1 cellular context compared by ENCODE assay signal in the genomic region with DNA sequence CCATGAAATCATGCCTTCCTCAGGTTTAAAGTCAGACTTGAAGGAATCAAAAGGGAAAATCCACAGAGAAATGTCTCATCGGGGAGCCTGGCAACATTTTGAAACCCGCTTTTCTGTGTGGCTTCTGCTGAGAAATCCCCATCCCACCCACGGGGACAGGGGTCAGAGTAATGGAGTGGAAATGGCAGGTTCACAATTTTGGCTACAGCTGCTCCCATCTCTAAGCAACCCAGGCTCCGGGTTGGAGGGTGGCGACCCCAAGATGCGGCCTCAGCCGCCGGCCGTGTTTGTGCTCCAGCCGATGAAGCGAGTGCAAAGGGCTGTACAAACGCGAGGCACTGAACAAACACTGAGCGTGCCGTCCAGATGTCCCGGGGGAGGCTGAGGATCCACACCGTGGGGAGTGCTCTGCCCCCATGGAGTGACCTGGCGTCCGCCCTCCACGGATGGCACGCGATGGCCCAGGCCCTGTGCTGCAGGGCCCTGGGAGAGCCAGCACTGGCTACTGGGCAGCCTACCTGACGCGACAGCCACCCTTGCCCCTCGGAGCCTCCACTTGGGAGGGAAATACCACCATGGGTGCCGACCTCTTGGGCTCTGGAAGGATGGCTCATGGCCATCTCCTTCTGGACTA.
TF ChIP-seq lines count a peak whose summit lies in the region.

No MANE protein-coding gene starts in this region.

TF ChIP-seq in HepG2, 621 proteins besides CTCF, POLR2A, EP300 and RAD21 (continued from another document and continues in another):
- TF ChIP-seq, protein P1, sequence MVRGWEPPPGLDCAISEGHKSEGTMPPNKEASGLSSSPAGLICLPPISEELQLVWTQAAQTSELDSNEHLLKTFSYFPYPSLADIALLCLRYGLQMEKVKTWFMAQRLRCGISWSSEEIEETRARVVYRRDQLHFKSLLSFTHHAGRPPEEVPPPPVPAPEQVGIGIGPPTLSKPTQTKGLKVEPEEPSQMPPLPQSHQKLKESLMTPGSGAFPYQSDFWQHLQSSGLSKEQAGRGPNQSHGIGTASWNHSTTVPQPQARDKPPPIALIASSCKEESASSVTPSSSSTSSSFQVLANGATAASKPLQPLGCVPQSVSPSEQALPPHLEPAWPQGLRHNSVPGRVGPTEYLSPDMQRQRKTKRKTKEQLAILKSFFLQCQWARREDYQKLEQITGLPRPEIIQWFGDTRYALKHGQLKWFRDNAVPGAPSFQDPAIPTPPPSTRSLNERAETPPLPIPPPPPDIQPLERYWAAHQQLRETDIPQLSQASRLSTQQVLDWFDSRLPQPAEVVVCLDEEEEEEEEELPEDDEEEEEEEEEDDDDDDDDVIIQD (CRISPR knock-in tag; IDR thresholded peaks at IDR 0.05; ENCODE audit: low read depth): no peak
- TF ChIP-seq, protein P2, sequence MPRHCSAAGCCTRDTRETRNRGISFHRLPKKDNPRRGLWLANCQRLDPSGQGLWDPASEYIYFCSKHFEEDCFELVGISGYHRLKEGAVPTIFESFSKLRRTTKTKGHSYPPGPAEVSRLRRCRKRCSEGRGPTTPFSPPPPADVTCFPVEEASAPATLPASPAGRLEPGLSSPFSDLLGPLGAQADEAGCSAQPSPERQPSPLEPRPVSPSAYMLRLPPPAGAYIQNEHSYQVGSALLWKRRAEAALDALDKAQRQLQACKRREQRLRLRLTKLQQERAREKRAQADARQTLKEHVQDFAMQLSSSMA (CRISPR knock-in tag; IDR thresholded peaks at IDR 0.05): 0 out of 2 replicates have a peak, but pooled peaks have one; percentile 65
- TF ChIP-seq ZNF790 (CRISPR knock-in tag; IDR thresholded peaks at IDR 0.05; ENCODE audit: borderline replicate concordance): no peak
- TF ChIP-seq, protein P3, sequence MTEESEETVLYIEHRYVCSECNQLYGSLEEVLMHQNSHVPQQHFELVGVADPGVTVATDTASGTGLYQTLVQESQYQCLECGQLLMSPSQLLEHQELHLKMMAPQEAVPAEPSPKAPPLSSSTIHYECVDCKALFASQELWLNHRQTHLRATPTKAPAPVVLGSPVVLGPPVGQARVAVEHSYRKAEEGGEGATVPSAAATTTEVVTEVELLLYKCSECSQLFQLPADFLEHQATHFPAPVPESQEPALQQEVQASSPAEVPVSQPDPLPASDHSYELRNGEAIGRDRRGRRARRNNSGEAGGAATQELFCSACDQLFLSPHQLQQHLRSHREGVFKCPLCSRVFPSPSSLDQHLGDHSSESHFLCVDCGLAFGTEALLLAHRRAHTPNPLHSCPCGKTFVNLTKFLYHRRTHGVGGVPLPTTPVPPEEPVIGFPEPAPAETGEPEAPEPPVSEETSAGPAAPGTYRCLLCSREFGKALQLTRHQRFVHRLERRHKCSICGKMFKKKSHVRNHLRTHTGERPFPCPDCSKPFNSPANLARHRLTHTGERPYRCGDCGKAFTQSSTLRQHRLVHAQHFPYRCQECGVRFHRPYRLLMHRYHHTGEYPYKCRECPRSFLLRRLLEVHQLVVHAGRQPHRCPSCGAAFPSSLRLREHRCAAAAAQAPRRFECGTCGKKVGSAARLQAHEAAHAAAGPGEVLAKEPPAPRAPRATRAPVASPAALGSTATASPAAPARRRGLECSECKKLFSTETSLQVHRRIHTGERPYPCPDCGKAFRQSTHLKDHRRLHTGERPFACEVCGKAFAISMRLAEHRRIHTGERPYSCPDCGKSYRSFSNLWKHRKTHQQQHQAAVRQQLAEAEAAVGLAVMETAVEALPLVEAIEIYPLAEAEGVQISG (CRISPR knock-in tag; IDR thresholded peaks at IDR 0.05): peak; percentile 52; the same call in 1 of the 2 replicates
- TF ChIP-seq ZNF180 (CRISPR knock-in tag; IDR thresholded peaks at IDR 0.05; ENCODE audit: borderline replicate concordance, low read depth): no peak
- no peak; the same call in 1 of the 2 replicates for TF ChIP-seq PHF8 (CRISPR knock-in tag; IDR thresholded peaks at IDR 0.05)
- no peak for TF ChIP-seq ZNF264 (CRISPR knock-in tag; IDR thresholded peaks at IDR 0.05)
- no peak for TF ChIP-seq CBFB (CRISPR knock-in tag; IDR thresholded peaks at IDR 0.05)
- no peak for TF ChIP-seq ZNF549 (CRISPR knock-in tag; IDR thresholded peaks at IDR 0.05)
- TF ChIP-seq, protein P4, sequence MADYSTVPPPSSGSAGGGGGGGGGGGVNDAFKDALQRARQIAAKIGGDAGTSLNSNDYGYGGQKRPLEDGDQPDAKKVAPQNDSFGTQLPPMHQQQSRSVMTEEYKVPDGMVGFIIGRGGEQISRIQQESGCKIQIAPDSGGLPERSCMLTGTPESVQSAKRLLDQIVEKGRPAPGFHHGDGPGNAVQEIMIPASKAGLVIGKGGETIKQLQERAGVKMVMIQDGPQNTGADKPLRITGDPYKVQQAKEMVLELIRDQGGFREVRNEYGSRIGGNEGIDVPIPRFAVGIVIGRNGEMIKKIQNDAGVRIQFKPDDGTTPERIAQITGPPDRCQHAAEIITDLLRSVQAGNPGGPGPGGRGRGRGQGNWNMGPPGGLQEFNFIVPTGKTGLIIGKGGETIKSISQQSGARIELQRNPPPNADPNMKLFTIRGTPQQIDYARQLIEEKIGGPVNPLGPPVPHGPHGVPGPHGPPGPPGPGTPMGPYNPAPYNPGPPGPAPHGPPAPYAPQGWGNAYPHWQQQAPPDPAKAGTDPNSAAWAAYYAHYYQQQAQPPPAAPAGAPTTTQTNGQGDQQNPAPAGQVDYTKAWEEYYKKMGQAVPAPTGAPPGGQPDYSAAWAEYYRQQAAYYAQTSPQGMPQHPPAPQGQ (CRISPR knock-in tag; IDR thresholded peaks at IDR 0.05; ENCODE audit: borderline replicate concordance): no peak
- no peak for TF ChIP-seq RBM22 (optimal IDR thresholded peaks at IDR 0.05; ENCODE audit: low read length)
- TF ChIP-seq, protein P5, sequence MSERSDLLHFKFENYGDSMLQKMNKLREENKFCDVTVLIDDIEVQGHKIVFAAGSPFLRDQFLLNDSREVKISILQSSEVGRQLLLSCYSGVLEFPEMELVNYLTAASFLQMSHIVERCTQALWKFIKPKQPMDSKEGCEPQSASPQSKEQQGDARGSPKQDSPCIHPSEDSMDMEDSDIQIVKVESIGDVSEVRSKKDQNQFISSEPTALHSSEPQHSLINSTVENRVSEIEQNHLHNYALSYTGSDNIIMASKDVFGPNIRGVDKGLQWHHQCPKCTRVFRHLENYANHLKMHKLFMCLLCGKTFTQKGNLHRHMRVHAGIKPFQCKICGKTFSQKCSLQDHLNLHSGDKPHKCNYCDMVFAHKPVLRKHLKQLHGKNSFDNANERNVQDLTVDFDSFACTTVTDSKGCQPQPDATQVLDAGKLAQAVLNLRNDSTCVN (CRISPR knock-in tag; IDR thresholded peaks at IDR 0.05; ENCODE audit: borderline replicate concordance): no peak
- TF ChIP-seq FOXA3 (CRISPR knock-in tag; IDR thresholded peaks at IDR 0.05): peak; percentile 69
- no peak for TF ChIP-seq ZNF775 (CRISPR knock-in tag; IDR thresholded peaks at IDR 0.05; ENCODE audit: borderline replicate concordance)
- TF ChIP-seq ZSCAN31 (CRISPR knock-in tag; IDR thresholded peaks at IDR 0.05; ENCODE audit: low read depth): 0 out of 2 replicates have a peak, but pooled peaks have one; percentile 41
- TF ChIP-seq, protein P6, sequence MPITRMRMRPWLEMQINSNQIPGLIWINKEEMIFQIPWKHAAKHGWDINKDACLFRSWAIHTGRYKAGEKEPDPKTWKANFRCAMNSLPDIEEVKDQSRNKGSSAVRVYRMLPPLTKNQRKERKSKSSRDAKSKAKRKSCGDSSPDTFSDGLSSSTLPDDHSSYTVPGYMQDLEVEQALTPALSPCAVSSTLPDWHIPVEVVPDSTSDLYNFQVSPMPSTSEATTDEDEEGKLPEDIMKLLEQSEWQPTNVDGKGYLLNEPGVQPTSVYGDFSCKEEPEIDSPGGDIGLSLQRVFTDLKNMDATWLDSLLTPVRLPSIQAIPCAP (CRISPR knock-in tag; IDR thresholded peaks at IDR 0.05; ENCODE audit: low read depth): no peak
- no peak for TF ChIP-seq RFX1 (IDR thresholded peaks at IDR 0.05)
- no peak for TF ChIP-seq ZSCAN30 (CRISPR knock-in tag; IDR thresholded peaks at IDR 0.05)
- TF ChIP-seq ZNF816 (CRISPR knock-in tag; IDR thresholded peaks at IDR 0.05; ENCODE audit: borderline replicate concordance): no peak
- TF ChIP-seq MAFK (conservative IDR thresholded peaks at IDR 0.05 in 1 of 2, IDR thresholded peaks at IDR 0.05 in 1 of 2; ENCODE audit: low read length in 2 of 2): no peak
- TF ChIP-seq KLF6 (CRISPR knock-in tag; IDR thresholded peaks at IDR 0.05): no peak
- TF ChIP-seq CCDC6 (CRISPR knock-in tag; IDR thresholded peaks at IDR 0.05): no peak
- no peak for TF ChIP-seq ZNF274 (CRISPR knock-in tag; IDR thresholded peaks at IDR 0.05)
- TF ChIP-seq, protein P7, sequence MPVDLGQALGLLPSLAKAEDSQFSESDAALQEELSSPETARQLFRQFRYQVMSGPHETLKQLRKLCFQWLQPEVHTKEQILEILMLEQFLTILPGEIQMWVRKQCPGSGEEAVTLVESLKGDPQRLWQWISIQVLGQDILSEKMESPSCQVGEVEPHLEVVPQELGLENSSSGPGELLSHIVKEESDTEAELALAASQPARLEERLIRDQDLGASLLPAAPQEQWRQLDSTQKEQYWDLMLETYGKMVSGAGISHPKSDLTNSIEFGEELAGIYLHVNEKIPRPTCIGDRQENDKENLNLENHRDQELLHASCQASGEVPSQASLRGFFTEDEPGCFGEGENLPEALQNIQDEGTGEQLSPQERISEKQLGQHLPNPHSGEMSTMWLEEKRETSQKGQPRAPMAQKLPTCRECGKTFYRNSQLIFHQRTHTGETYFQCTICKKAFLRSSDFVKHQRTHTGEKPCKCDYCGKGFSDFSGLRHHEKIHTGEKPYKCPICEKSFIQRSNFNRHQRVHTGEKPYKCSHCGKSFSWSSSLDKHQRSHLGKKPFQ (CRISPR knock-in tag; IDR thresholded peaks at IDR 0.05; ENCODE audit: insufficient replicate concordance): no peak
- TF ChIP-seq TMF1 (CRISPR knock-in tag; IDR thresholded peaks at IDR 0.05; ENCODE audit: low read depth): no peak
- no peak for TF ChIP-seq ZNF501 (CRISPR knock-in tag; IDR thresholded peaks at IDR 0.05)
- TF ChIP-seq ZNF589 (CRISPR knock-in tag; conservative IDR thresholded peaks at IDR 0.05): no peak
- TF ChIP-seq ZNF251 (CRISPR knock-in tag; IDR thresholded peaks at IDR 0.05): no peak
- no peak for TF ChIP-seq YY1 (IDR thresholded peaks at IDR 0.05; ENCODE audit: insufficient read depth, insufficient replicate concordance, low read depth, low read length)
- no peak for TF ChIP-seq SP140L (CRISPR knock-in tag; IDR thresholded peaks at IDR 0.05; ENCODE audit: borderline replicate concordance)
- TF ChIP-seq ZNF510 (CRISPR knock-in tag; IDR thresholded peaks at IDR 0.05; ENCODE audit: low read depth): no peak
- peak; percentile 65; the same call in 1 of the 2 replicates for TF ChIP-seq KDM5B (CRISPR knock-in tag; IDR thresholded peaks at IDR 0.05; ENCODE audit: borderline replicate concordance)
- TF ChIP-seq SMAD9 (CRISPR knock-in tag; IDR thresholded peaks at IDR 0.05): no peak
- no peak for TF ChIP-seq MTF1 (CRISPR knock-in tag; IDR thresholded peaks at IDR 0.05)
- peak; percentile 59 for TF ChIP-seq RXRB (CRISPR knock-in tag; IDR thresholded peaks at IDR 0.05; ENCODE audit: borderline replicate concordance)
- TF ChIP-seq MTF2 (CRISPR knock-in tag; IDR thresholded peaks at IDR 0.05; ENCODE audit: borderline replicate concordance): 0 out of 2 replicates have a peak, but pooled peaks have one; percentile 30
- TF ChIP-seq ZSCAN22 (CRISPR knock-in tag; IDR thresholded peaks at IDR 0.05): no peak
- TF ChIP-seq SNAPC2 (CRISPR knock-in tag; IDR thresholded peaks at IDR 0.05): no peak
- TF ChIP-seq ATF7-NPFF (CRISPR knock-in tag; IDR thresholded peaks at IDR 0.05; ENCODE audit: low read depth): no peak
- TF ChIP-seq ZNF777 (CRISPR knock-in tag; IDR thresholded peaks at IDR 0.05): peak; percentile 44; the same call in 1 of the 2 replicates
- TF ChIP-seq SSRP1 (CRISPR knock-in tag; IDR thresholded peaks at IDR 0.05): no peak
- no peak for TF ChIP-seq ATM (IDR thresholded peaks at IDR 0.05; ENCODE audit: borderline replicate concordance)
- no peak for TF ChIP-seq ZNF530 (CRISPR knock-in tag; IDR thresholded peaks at IDR 0.05; ENCODE audit: low read depth)
- TF ChIP-seq, protein P8, sequence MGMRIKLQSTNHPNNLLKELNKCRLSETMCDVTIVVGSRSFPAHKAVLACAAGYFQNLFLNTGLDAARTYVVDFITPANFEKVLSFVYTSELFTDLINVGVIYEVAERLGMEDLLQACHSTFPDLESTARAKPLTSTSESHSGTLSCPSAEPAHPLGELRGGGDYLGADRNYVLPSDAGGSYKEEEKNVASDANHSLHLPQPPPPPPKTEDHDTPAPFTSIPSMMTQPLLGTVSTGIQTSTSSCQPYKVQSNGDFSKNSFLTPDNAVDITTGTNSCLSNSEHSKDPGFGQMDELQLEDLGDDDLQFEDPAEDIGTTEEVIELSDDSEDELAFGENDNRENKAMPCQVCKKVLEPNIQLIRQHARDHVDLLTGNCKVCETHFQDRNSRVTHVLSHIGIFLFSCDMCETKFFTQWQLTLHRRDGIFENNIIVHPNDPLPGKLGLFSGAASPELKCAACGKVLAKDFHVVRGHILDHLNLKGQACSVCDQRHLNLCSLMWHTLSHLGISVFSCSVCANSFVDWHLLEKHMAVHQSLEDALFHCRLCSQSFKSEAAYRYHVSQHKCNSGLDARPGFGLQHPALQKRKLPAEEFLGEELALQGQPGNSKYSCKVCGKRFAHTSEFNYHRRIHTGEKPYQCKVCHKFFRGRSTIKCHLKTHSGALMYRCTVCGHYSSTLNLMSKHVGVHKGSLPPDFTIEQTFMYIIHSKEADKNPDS (CRISPR knock-in tag; IDR thresholded peaks at IDR 0.05): no peak
- no peak for TF ChIP-seq ELF3 (CRISPR knock-in tag; IDR thresholded peaks at IDR 0.05)
- no peak for TF ChIP-seq EHMT2 (IDR thresholded peaks at IDR 0.05; ENCODE audit: borderline replicate concordance, low read depth, low read length)
- TF ChIP-seq, protein P9, sequence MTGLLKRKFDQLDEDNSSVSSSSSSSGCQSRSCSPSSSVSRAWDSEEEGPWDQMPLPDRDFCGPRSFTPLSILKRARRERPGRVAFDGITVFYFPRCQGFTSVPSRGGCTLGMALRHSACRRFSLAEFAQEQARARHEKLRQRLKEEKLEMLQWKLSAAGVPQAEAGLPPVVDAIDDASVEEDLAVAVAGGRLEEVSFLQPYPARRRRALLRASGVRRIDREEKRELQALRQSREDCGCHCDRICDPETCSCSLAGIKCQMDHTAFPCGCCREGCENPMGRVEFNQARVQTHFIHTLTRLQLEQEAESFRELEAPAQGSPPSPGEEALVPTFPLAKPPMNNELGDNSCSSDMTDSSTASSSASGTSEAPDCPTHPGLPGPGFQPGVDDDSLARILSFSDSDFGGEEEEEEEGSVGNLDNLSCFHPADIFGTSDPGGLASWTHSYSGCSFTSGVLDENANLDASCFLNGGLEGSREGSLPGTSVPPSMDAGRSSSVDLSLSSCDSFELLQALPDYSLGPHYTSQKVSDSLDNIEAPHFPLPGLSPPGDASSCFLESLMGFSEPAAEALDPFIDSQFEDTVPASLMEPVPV (CRISPR knock-in tag; IDR thresholded peaks at IDR 0.05): no peak
- TF ChIP-seq FOSL1 (CRISPR knock-in tag; IDR thresholded peaks at IDR 0.05; ENCODE audit: borderline replicate concordance): no peak
- TF ChIP-seq ZNF792 (CRISPR knock-in tag; IDR thresholded peaks at IDR 0.05): no peak
- no peak for TF ChIP-seq SIX1 (CRISPR knock-in tag; IDR thresholded peaks at IDR 0.05; ENCODE audit: borderline replicate concordance)
- no peak for TF ChIP-seq KLF15 (CRISPR knock-in tag; IDR thresholded peaks at IDR 0.05; ENCODE audit: borderline replicate concordance)
- no peak; the same call in none of the 2 replicates for TF ChIP-seq HIVEP1 (CRISPR knock-in tag; IDR thresholded peaks at IDR 0.05)
